In the genomic region with DNA sequence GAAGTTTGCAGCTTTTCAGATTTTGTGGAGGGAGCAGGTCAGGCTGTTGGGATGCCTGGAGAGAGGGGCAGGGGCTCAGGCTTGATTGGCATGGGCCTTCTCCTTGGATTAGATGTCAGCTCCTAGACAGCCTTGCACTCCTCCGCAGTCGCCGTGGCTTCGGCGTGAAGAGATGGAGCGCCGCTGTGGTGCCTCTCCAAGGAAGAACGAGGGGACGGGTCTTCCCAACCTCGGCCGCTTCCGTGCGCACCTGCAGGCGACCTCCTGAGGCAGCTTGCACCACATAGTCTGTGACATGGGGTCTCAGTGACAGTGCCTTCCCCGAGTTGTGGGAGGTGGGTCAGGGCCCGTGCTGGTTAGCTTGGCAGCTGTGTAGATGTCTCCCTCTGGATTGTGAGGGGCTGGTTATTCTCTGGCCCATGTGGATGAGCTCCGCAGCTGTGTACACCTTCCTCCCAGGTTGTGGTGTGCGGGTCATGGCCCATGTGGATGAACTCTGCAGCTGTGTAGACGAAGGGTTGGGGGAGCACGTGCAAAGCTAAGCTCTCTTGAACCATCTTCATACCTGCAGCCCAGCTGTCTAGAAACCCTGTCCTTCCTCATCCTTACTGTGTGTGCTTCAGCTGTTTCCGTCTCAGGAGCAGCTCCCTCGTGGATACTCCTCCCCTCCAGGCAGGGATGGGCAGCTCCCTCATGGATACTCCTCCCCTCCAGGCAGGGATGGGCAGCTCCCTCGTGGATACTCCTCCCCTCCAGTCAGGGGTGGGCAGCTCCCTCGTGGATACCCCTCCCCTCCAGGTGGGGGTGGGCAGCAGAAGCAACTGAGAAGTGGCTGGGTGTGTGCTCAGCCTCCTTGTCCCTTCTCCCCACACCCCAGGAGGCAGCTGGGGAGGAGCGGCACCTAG, we compare ENCODE assay signal across 22 cellular contexts.
DNase-seq lines count a peak whose midpoint lies in the region; ATAC-seq, FAIRE-seq and TF ChIP-seq lines count a peak whose summit lies in the region.
"Had no signal": no experiment of that assay in that cellular context is flagged by ENCODE, and none has a peak within 500 bp of the region (broad histone marks: within the 10 kb centered on the region; RNA-seq: fewer than 3 reads in every experiment).

No MANE protein-coding gene starts in this region.

- H3K27me3 ChIP-seq in astrocyte (ENCODE audit: insufficient read depth, low read length): peaks cover 4% of the 10 kb centered on the region
- H3K27me3 ChIP-seq in skeletal muscle tissue (ENCODE audit: control insufficient read depth in 3 of 3, insufficient read depth in 3 of 3, low read length in 3 of 3): no peaks in the 10 kb centered on the region
- H3K27me3 ChIP-seq: left lung, SJSA1 had no signal

- ATAC-seq in activated CD8-positive, alpha-beta T cell treated with anti-CD3 and anti-CD28 coated beads, Interleukin-2, amount 10 ng/mL, durations not matched to agents 7 days and 5 days: peak; percentile 17
- no peak for ATAC-seq in activated CD8-positive, alpha-beta T cell treated with anti-CD3 and anti-CD28 coated beads for 36 hours
- no peak for ATAC-seq in HG03565 (IDR thresholded peaks at IDR 0.05; ENCODE audit: unreplicated experiment)
- ATAC-seq: GM12878, left lung had no signal

- peak overlapping the region; percentile 51 for H2AFZ ChIP-seq in astrocyte (ENCODE audit: low read depth, low read length)
- H2AFZ ChIP-seq: parathyroid adenoma had no signal

- H3K4me1 ChIP-seq in astrocyte (ENCODE audit: insufficient read depth, low read length): peaks cover 8% of the 10 kb centered on the region
- H3K4me1 ChIP-seq in skeletal muscle tissue (ENCODE audit: control insufficient read depth in 3 of 3, insufficient read depth in 3 of 3, low read length in 3 of 3): peaks cover 12 to 13% (median 13%) of the 10 kb centered on the region in 3 donors
- H3K4me1 ChIP-seq: left lung, parathyroid adenoma had no signal

- no peaks in the 10 kb centered on the region for H3K36me3 ChIP-seq in astrocyte (ENCODE audit: insufficient read depth, low read length)
- H3K36me3 ChIP-seq in skeletal muscle tissue (ENCODE audit: control insufficient read depth in 3 of 3, insufficient read depth in 3 of 3, low read length in 3 of 3): peaks cover 2 to 8% (median 3%) of the 10 kb centered on the region in 3 donors
- H3K36me3 ChIP-seq: left lung, SJSA1 had no signal

- H3K4me3 ChIP-seq in astrocyte (ENCODE audit: insufficient read depth, low read depth, low read length): no peak overlapping the region
- no peak overlapping the region for H3K4me3 ChIP-seq in skeletal muscle tissue (ENCODE audit: low read length in 3 of 3)
- H3K4me3 ChIP-seq: GM12878, left lung, SJSA1, skin epidermis had no signal

- H3K4me1 Mint-ChIP-seq in activated CD8-positive, alpha-beta T cell treated with anti-CD3 and anti-CD28 coated beads, Interleukin-2, amount 10 ng/mL, durations not matched to agents 7 days and 5 days (ENCODE audit: low read depth): peaks cover 4% of the 10 kb centered on the region
- peaks cover 12% of the 10 kb centered on the region for H3K4me1 Mint-ChIP-seq in activated CD8-positive, alpha-beta T cell treated with anti-CD3 and anti-CD28 coated beads for 36 hours (ENCODE audit: low read depth)
- H3K4me1 Mint-ChIP-seq in astrocyte (ENCODE audit: low read depth, unreplicated experiment): peaks cover 12% of the 10 kb centered on the region
- H3K4me1 Mint-ChIP-seq: B cell had no signal

- no peaks in the 10 kb centered on the region for H3K79me2 ChIP-seq in astrocyte (ENCODE audit: insufficient read depth, low read length)
- H3K79me2 ChIP-seq: parathyroid adenoma had no signal

- CTCF ChIA-PET in activated CD8-positive, alpha-beta T cell treated with anti-CD3 and anti-CD28 coated beads, Interleukin-2, amount 10 ng/mL, durations not matched to agents 7 days and 5 days (lab: Charles Lee): no interaction called here
- CTCF ChIA-PET in activated CD8-positive, alpha-beta T cell treated with anti-CD3 and anti-CD28 coated beads for 36 hours (lab: Charles Lee): interaction anchor here (1.1 to 1.3 kb wide), 2 partner anchors 30 to 173 kb away, joined by 3 to 4 read pairs; no protein-coding TSS in a partner anchor

- H3K9me3 ChIP-seq in astrocyte (ENCODE audit: insufficient read depth, low read depth, low read length): no peaks in the 10 kb centered on the region
- H3K9me3 ChIP-seq in skeletal muscle tissue (ENCODE audit: control insufficient read depth in 3 of 3, low read length in 3 of 3): no peaks in the 10 kb centered on the region
- H3K9me3 ChIP-seq: left lung, SJSA1 had no signal

- no peak overlapping the region for H3K4me3 Mint-ChIP-seq in activated CD8-positive, alpha-beta T cell treated with anti-CD3 and anti-CD28 coated beads, Interleukin-2, amount 10 ng/mL, durations not matched to agents 7 days and 5 days
- no peak overlapping the region for H3K4me3 Mint-ChIP-seq in activated CD8-positive, alpha-beta T cell treated with anti-CD3 and anti-CD28 coated beads for 36 hours
- H3K4me3 Mint-ChIP-seq in astrocyte (ENCODE audit: unreplicated experiment): no peak overlapping the region
- H3K4me3 Mint-ChIP-seq: B cell had no signal

- FAIRE-seq in astrocyte (lab: Jason Lieb, UNC): no peak
- FAIRE-seq: GM12878 had no signal

- H3K9me3 Mint-ChIP-seq in activated CD8-positive, alpha-beta T cell treated with anti-CD3 and anti-CD28 coated beads, Interleukin-2, amount 10 ng/mL, durations not matched to agents 7 days and 5 days (ENCODE audit: insufficient read depth): no peaks in the 10 kb centered on the region
- peaks cover 1% of the 10 kb centered on the region for H3K9me3 Mint-ChIP-seq in activated CD8-positive, alpha-beta T cell treated with anti-CD3 and anti-CD28 coated beads for 36 hours
- peaks cover 2% of the 10 kb centered on the region for H3K9me3 Mint-ChIP-seq in astrocyte (ENCODE audit: unreplicated experiment)

- no peak overlapping the region for H3K27ac ChIP-seq in astrocyte (ENCODE audit: low read depth, low read length)
- peak overlapping the region; percentile 42 for H3K27ac ChIP-seq in skeletal muscle tissue (ENCODE audit: low read depth, low read length)
- H3K27ac ChIP-seq: 22Rv1, left lung, SJSA1 had no signal

- TF ChIP-seq CTCF in activated CD8-positive, alpha-beta T cell treated with anti-CD3 and anti-CD28 coated beads for 36 hours (IDR thresholded peaks at IDR 0.05): no peak
- no peak for TF ChIP-seq CTCF in astrocyte (IDR thresholded peaks at IDR 0.05; ENCODE audit: insufficient read depth, low read depth, low read length)

- H3K36me3 Mint-ChIP-seq in activated CD8-positive, alpha-beta T cell treated with anti-CD3 and anti-CD28 coated beads, Interleukin-2, amount 10 ng/mL, durations not matched to agents 7 days and 5 days (ENCODE audit: low read depth): no peaks in the 10 kb centered on the region
- H3K36me3 Mint-ChIP-seq in activated CD8-positive, alpha-beta T cell treated with anti-CD3 and anti-CD28 coated beads for 36 hours (ENCODE audit: low read depth): peaks cover 12% of the 10 kb centered on the region
- H3K36me3 Mint-ChIP-seq in astrocyte (ENCODE audit: low read depth, unreplicated experiment): peaks cover 7% of the 10 kb centered on the region

- no peaks in the 10 kb centered on the region for H3K27me3 Mint-ChIP-seq in activated CD8-positive, alpha-beta T cell treated with anti-CD3 and anti-CD28 coated beads, Interleukin-2, amount 10 ng/mL, durations not matched to agents 7 days and 5 days (ENCODE audit: low read depth)
- H3K27me3 Mint-ChIP-seq in activated CD8-positive, alpha-beta T cell treated with anti-CD3 and anti-CD28 coated beads for 36 hours: no peaks in the 10 kb centered on the region
- no peaks in the 10 kb centered on the region for H3K27me3 Mint-ChIP-seq in astrocyte (ENCODE audit: low read depth, unreplicated experiment)
- H3K27me3 Mint-ChIP-seq: B cell had no signal

- no peak for DNase-seq in activated CD8-positive, alpha-beta T cell treated with anti-CD3 and anti-CD28 coated beads, Interleukin-2, amount 10 ng/mL, durations not matched to agents 7 days and 5 days
- no peak for DNase-seq in activated CD8-positive, alpha-beta T cell treated with anti-CD3 and anti-CD28 coated beads for 36 hours
- DNase-seq in astrocyte (ENCODE audit: low read depth) (no peak), islet precursor cell (peak; percentile 49), NCI-H1930 (lab: John Stamatoyannopoulos, UW) (no peak), CD1c-positive myeloid dendritic cell (ENCODE audit: extremely low spot score) (no peak)
- DNase-seq: activated gamma-delta T cell; amygdala; GDM1; NCI-H1105; NCI-H2107; NCI-H526 treated with DMSO at 0.1 percent for 48 hours; stimulated activated CD4-positive, alpha-beta T cell treated with anti-CD3 and anti-CD28 coated beads, Interleukin-4, amount 100 ng/mL, for 4 hours had no signal

- intact Hi-C loops in activated CD8-positive, alpha-beta T cell treated with anti-CD3 and anti-CD28 coated beads for 36 hours (cut with micrococcal nuclease): no loop called here

- no peaks in the 10 kb centered on the region for H4K20me1 ChIP-seq in astrocyte (ENCODE audit: insufficient read depth, low read length)

- peak overlapping the region; percentile 37 for H3K4me2 ChIP-seq in astrocyte (ENCODE audit: low read length)

- peak overlapping the region; percentile 63 for H3K27ac Mint-ChIP-seq in activated CD8-positive, alpha-beta T cell treated with anti-CD3 and anti-CD28 coated beads, Interleukin-2, amount 10 ng/mL, durations not matched to agents 7 days and 5 days
- no peak overlapping the region for H3K27ac Mint-ChIP-seq in activated CD8-positive, alpha-beta T cell treated with anti-CD3 and anti-CD28 coated beads for 36 hours
- H3K27ac Mint-ChIP-seq in astrocyte (ENCODE audit: unreplicated experiment): no peak overlapping the region
- H3K27ac Mint-ChIP-seq: B cell had no signal

- POLR2A ChIA-PET in activated CD8-positive, alpha-beta T cell treated with anti-CD3 and anti-CD28 coated beads, Interleukin-2, amount 10 ng/mL, durations not matched to agents 7 days and 5 days (lab: Charles Lee): no interaction called here
- POLR2A ChIA-PET in activated CD8-positive, alpha-beta T cell treated with anti-CD3 and anti-CD28 coated beads for 36 hours (lab: Charles Lee): no interaction called here

- H3K9ac ChIP-seq in astrocyte (ENCODE audit: low read length) (no peak overlapping the region), skeletal muscle tissue (ENCODE audit: low read depth in 1 of 3, low read length in 3 of 3) (no peak overlapping the region)
- H3K9ac ChIP-seq: parathyroid adenoma had no signal
